Comparison of ENCODE assay signal across 8 cellular contexts in genomic region chr4:94962484-94962883, GRCh38.
"Had no signal": no experiment of that assay in that cellular context is flagged by ENCODE, and none has a peak within 500 bp of the region (broad histone marks: within the 10 kb centered on the region; RNA-seq: fewer than 3 reads in every experiment).

No MANE protein-coding gene starts in this region.

- H3K27ac Mint-ChIP-seq: IgD-negative memory B cell had no signal

- H3K27me3 Mint-ChIP-seq: IgD-negative memory B cell had no signal

- H3K4me3 ChIP-seq: K562 had no signal

- H3K36me3 Mint-ChIP-seq: IgD-negative memory B cell had no signal

- H3K4me1 Mint-ChIP-seq: IgD-negative memory B cell had no signal

- FAIRE-seq: HepG2, HTR-8/SVneo, K562 had no signal

- H3K4me3 Mint-ChIP-seq: IgD-negative memory B cell had no signal

- DNase-seq: IMR-90, KBM-7, KG1 had no signal

- ATAC-seq: HepG2, K562 had no signal

- H3K27ac ChIP-seq: HL-60 had no signal
